In genomic region chr9:83919111-83919510, GRCh38 we compare ENCODE assay signal across 32 cellular contexts.
"Had no signal": no experiment of that assay in that cellular context is flagged by ENCODE, and none has a peak within 500 bp of the region (broad histone marks: within the 10 kb centered on the region; RNA-seq: fewer than 3 reads in every experiment).

No MANE protein-coding gene starts in this region.

- H3K9me3 Mint-ChIP-seq: activated B cell treated with CpG ODN at 0.5 μM for 24 hours; activated CD4-positive, alpha-beta T cell treated with anti-CD3 and anti-CD28 coated beads, Interleukin-2, amount 10 ng/mL, durations not matched to agents 24 days and 14 days; activated naive CD8-positive, alpha-beta T cell treated with anti-CD3 and anti-CD28 coated beads, Interleukin-2, amount 10 ng/mL, durations not matched to agents 7 days and 5 days; activated T-cell treated with anti-CD3 and anti-CD28 coated beads, Interleukin-2, amount 50 U/mL, for 24 hours; activated T-helper 1 cell treated with anti-CD3 and anti-CD28 coated beads, Interleukin-12 subunit alpha, Interleukin-12 subunit beta, Interleukin-2, Interleukin-4 antibody, amounts not matched to agents 30 ng/mL and 10 ng/mL and 1 ng/mL, durations not matched to agents 14 hours and 24 hours and 36 hours; T-cell had no signal

- H3K27ac ChIP-seq: adrenal gland, SK-N-MC had no signal

- H3K9me3 ChIP-seq: adrenal gland had no signal

- H3K4me3 ChIP-seq: adrenal gland, SK-N-MC had no signal

- H3K36me3 ChIP-seq: adrenal gland had no signal

- H3K27me3 Mint-ChIP-seq: activated B cell treated with CpG ODN at 0.5 μM for 24 hours; activated CD4-positive, alpha-beta T cell treated with anti-CD3 and anti-CD28 coated beads, Interleukin-2, amount 10 ng/mL, durations not matched to agents 24 days and 14 days; activated CD8-positive, alpha-beta memory T cell treated with anti-CD3 and anti-CD28 coated beads, Interleukin-2, amount 10 ng/mL, durations not matched to agents 7 days and 5 days; activated naive CD8-positive, alpha-beta T cell treated with anti-CD3 and anti-CD28 coated beads, Interleukin-2, amount 10 ng/mL, durations not matched to agents 7 days and 5 days; activated T-cell treated with anti-CD3 and anti-CD28 coated beads, Interleukin-2, amount 50 U/mL, for 24 hours; T-cell had no signal

- ATAC-seq: activated CD8-positive, alpha-beta memory T cell treated with anti-CD3 and anti-CD28 coated beads, Interleukin-2, amount 10 ng/mL, durations not matched to agents 7 days and 5 days; Panc1; Right ventricle myocardium inferior; T-cell had no signal

- H3K4me3 Mint-ChIP-seq: activated CD4-positive, alpha-beta T cell treated with anti-CD3 and anti-CD28 coated beads, Interleukin-2, amount 10 ng/mL, durations not matched to agents 24 days and 14 days; activated CD8-positive, alpha-beta memory T cell treated with anti-CD3 and anti-CD28 coated beads, Interleukin-2, amount 10 ng/mL, durations not matched to agents 7 days and 5 days; activated naive CD8-positive, alpha-beta T cell treated with anti-CD3 and anti-CD28 coated beads, Interleukin-2, amount 10 ng/mL, durations not matched to agents 7 days and 5 days; activated T-cell treated with anti-CD3 and anti-CD28 coated beads, Interleukin-2, amount 50 U/mL, for 24 hours; activated T-helper 1 cell treated with anti-CD3 and anti-CD28 coated beads, Interleukin-12 subunit alpha, Interleukin-12 subunit beta, Interleukin-2, Interleukin-4 antibody, amounts not matched to agents 30 ng/mL and 10 ng/mL and 1 ng/mL, durations not matched to agents 14 hours and 24 hours and 36 hours had no signal

- H3K36me3 Mint-ChIP-seq: activated CD8-positive, alpha-beta memory T cell treated with anti-CD3 and anti-CD28 coated beads, Interleukin-2, amount 10 ng/mL, durations not matched to agents 7 days and 5 days; activated naive CD8-positive, alpha-beta T cell treated with anti-CD3 and anti-CD28 coated beads, Interleukin-2, amount 10 ng/mL, durations not matched to agents 7 days and 5 days; T-cell had no signal

- FAIRE-seq: bronchial epithelial cell, TTC549 had no signal

- H3K27me3 ChIP-seq: adrenal gland had no signal

- DNase-seq: activated B cell treated with CpG ODN at 0.5 μM for 24 hours; activated CD4-positive, alpha-beta T cell treated with anti-CD3 and anti-CD28 coated beads for 1 hour; activated CD4-positive, alpha-beta T cell treated with anti-CD3 and anti-CD28 coated beads, Interleukin-2, amount 50 U/mL, for 48 hours; activated CD8-positive, alpha-beta memory T cell treated with anti-CD3 and anti-CD28 coated beads, Interleukin-2, amount 10 ng/mL, durations not matched to agents 7 days and 5 days; activated effector memory CD4-positive, alpha-beta T cell treated with Interleukin-2 at 50 U/mL for 16 hours; activated naive CD4-positive, alpha-beta T cell; activated naive CD8-positive, alpha-beta T cell treated with anti-CD3 and anti-CD28 coated beads, Interleukin-2, amount 10 ng/mL, durations not matched to agents 7 days and 5 days; activated T-cell treated with anti-CD3 and anti-CD28 coated beads, Interleukin-2, amount 50 U/mL, for 24 hours; adrenal gland; aorta; central memory CD4-positive, alpha-beta T cell; Kasumi-1; NCI-H1048; NCI-H146; NCI-H187 treated with DMSO at 0.1 percent for 48 hours; NCI-H2081 treated with DMSO at 0.1 percent for 48 hours; NCI-H2171 treated with DMSO at 0.1 percent for 48 hours; NCI-H226; NCI-H526 treated with DMSO at 0.1 percent for 48 hours; NK-92 treated with Interleukin-12 subunit alpha and Interleukin-12 subunit beta, amount 100 ng/mL, for 24 hours; OCI-M1; RPMI8226; T-cell; T-helper 2 cell; T1000 had no signal

- H3K27ac Mint-ChIP-seq: activated B cell treated with CpG ODN at 0.5 μM for 24 hours; activated CD4-positive, alpha-beta T cell treated with anti-CD3 and anti-CD28 coated beads, Interleukin-2, amount 10 ng/mL, durations not matched to agents 24 days and 14 days; activated CD8-positive, alpha-beta memory T cell treated with anti-CD3 and anti-CD28 coated beads, Interleukin-2, amount 10 ng/mL, durations not matched to agents 7 days and 5 days; activated naive CD8-positive, alpha-beta T cell treated with anti-CD3 and anti-CD28 coated beads, Interleukin-2, amount 10 ng/mL, durations not matched to agents 7 days and 5 days; activated T-cell treated with anti-CD3 and anti-CD28 coated beads, Interleukin-2, amount 50 U/mL, for 24 hours; activated T-helper 1 cell treated with anti-CD3 and anti-CD28 coated beads, Interleukin-12 subunit alpha, Interleukin-12 subunit beta, Interleukin-2, Interleukin-4 antibody, amounts not matched to agents 30 ng/mL and 10 ng/mL and 1 ng/mL, durations not matched to agents 14 hours and 24 hours and 36 hours had no signal
